ENCODE assay signal across 22 cellular contexts in the genomic region with DNA sequence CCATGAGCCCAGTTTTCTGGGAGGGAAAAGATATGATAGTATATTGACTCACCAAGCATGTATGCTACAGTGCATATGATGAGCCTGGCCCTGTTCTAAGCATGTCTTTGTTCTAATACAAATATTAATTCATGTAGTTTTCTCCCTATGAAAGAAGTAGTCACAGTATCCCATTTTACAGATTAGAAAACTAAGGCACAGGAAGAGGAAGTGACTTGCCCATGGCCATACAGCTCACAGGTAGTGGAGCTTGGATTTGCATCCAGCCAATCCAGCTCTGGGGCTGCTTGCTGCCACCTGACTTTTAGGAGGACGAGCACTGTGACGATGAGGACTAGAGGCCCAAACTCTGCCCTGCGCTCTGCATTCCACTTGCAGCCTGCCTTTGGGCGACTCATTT.
A peak's percentile ranks its signal among the peaks of the same experiment; 100 is the strongest.
DNase-seq lines count a peak whose midpoint lies in the region; ATAC-seq, FAIRE-seq and TF ChIP-seq lines count a peak whose summit lies in the region.
"Had no signal": no experiment of that assay in that cellular context is flagged by ENCODE, and none has a peak within 500 bp of the region (broad histone marks: within the 10 kb centered on the region; RNA-seq: fewer than 3 reads in every experiment).

No MANE protein-coding gene starts in this region.

- TF ChIP-seq EP300 in HepG2 (IDR thresholded peaks at IDR 0.05; ENCODE audit: low read depth in 2 of 2, low read length in 2 of 2) (no peak), HepG2 (CRISPR knock-in tag; IDR thresholded peaks at IDR 0.05; ENCODE audit: borderline replicate concordance) (no peak), K562 (IDR thresholded peaks at IDR 0.05; ENCODE audit: low read length) (no peak)

- POLR2A ChIA-PET in HepG2 (lab: Yijun Ruan, JAX) (no interaction called here), K562 (lab: Yijun Ruan, JAX) (interaction anchor here (0.7 to 1.0 kb wide), 3 partner anchors 25 to 286 kb away, joined by 3 to 5 read pairs (median 3); no protein-coding TSS in a partner anchor), PC-3 (lab: Charles Lee; ENCODE audit: unreplicated experiment) (no interaction called here)

- H4K20me1 ChIP-seq in HepG2 (ENCODE audit: insufficient read depth, low read length): no peaks in the 10 kb centered on the region
- peaks cover 9% of the 10 kb centered on the region for H4K20me1 ChIP-seq in K562 (replicated peaks; ENCODE audit: control insufficient read depth, insufficient read depth, low read length)
- no peaks in the 10 kb centered on the region for H4K20me1 ChIP-seq in PC-3 (ENCODE audit: low read length)
- H4K20me1 ChIP-seq: BLaER1 treated with 17β-estradiol and CSF1 and Interleukin-3, amounts not matched to agents 10 nM and 100 nM had no signal

- H3K4me1 ChIP-seq in HepG2 (ENCODE audit: insufficient read depth, low read length) (0 out of 2 replicates have a peak, but pooled peaks cover 7% of the 10 kb centered on the region), right lobe of liver (no peaks in the 10 kb centered on the region), K562 (replicated peaks in 1 of 2; ENCODE audit: control insufficient read depth in 2 of 2, insufficient read depth in 2 of 2, low read length in 2 of 2) (peaks cover 15 to 29% of the 10 kb centered on the region in 2 experiments), PC-3 (ENCODE audit: insufficient read depth, low read length) (peaks cover 3% of the 10 kb centered on the region; the same call in 1 of the 2 replicates)

- peak; percentile 7 for DNase-seq in activated CD8-positive, alpha-beta memory T cell treated with anti-CD3 and anti-CD28 coated beads, Interleukin-2, amount 10 ng/mL, durations not matched to agents 7 days and 5 days
- no peak for DNase-seq in activated CD8-positive, alpha-beta memory T cell treated with anti-CD3 and anti-CD28 coated beads, Interleukin-2, amount 50 U/mL, for 48 hours
- DNase-seq in HepG2 (ENCODE audit: low spot score): no peak
- no peak for DNase-seq in right lobe of liver
- no peak for DNase-seq in K562 (ENCODE audit: extremely low read depth in 1 of 4, low spot score in 3 of 4)
- no peak for DNase-seq in PC-3
- DNase-seq: AML-193; Caco-2; Calu3; CD4-positive, alpha-beta T cell; CD8-positive, alpha-beta T cell; DMS79 treated with DMSO at 0.1 percent for 48 hours; GF-D8 had no signal

- in situ Hi-C loops in HepG2 (cut with HindIII; ENCODE audit: extremely low pct_ligation_motif_present, low pct_unique_long_range_greater_than_20kb): no loop called here
- in situ Hi-C loops in K562 (cut with MboI): no loop called here

- no peaks in the 10 kb centered on the region for H3K36me3 ChIP-seq in HepG2 (replicated peaks in 1 of 2; ENCODE audit: control insufficient read depth in 1 of 2, insufficient read depth in 2 of 2, low read length in 2 of 2)
- no peaks in the 10 kb centered on the region for H3K36me3 ChIP-seq in right lobe of liver
- no peaks in the 10 kb centered on the region for H3K36me3 ChIP-seq in K562 (ENCODE audit: control insufficient read depth, insufficient read depth, low read length)
- no peaks in the 10 kb centered on the region for H3K36me3 ChIP-seq in PC-3 (ENCODE audit: low read depth, low read length)
- H3K36me3 ChIP-seq: BLaER1 treated with 17β-estradiol and CSF1 and Interleukin-3, amounts not matched to agents 10 nM and 100 nM had no signal

- BruUV-seq in HepG2 (replicated peaks; lab: Mats Ljungman, UMichigan): no TSS peak
- BruUV-seq in K562 (replicated peaks; lab: Mats Ljungman, UMichigan): no TSS peak
- BruUV-seq in PC-3 (replicated peaks; lab: Mats Ljungman, UMichigan): no TSS peak

- no peak for FAIRE-seq in HepG2 (lab: Jason Lieb, UNC)
- FAIRE-seq in K562 (lab: Jason Lieb, UNC): no peak
- FAIRE-seq: A549, D721Med, G401.6, GM12891 had no signal

- TF ChIP-seq RAD21 in HepG2 (CRISPR knock-in tag; IDR thresholded peaks at IDR 0.05) (no peak), K562 (CRISPR knock-in tag; conservative IDR thresholded peaks at IDR 0.05 in 1 of 2, IDR thresholded peaks at IDR 0.05 in 1 of 2) (no peak)

- H2AFZ ChIP-seq in HepG2 (ENCODE audit: low read length): no peak overlapping the region
- H2AFZ ChIP-seq in K562 (ENCODE audit: low read depth, low read length): no peak overlapping the region
- no peak overlapping the region for H2AFZ ChIP-seq in PC-3 (ENCODE audit: low read length)

- H3K27me3 ChIP-seq in HepG2 (ENCODE audit: control insufficient read depth in 1 of 2, insufficient read depth in 2 of 2, low read length in 2 of 2) (peaks cover 6 to 45% of the 10 kb centered on the region in 2 experiments; a peak in 4 of 5 replicates), right lobe of liver (no peaks in the 10 kb centered on the region), K562 (ENCODE audit: control insufficient read depth in 2 of 2, insufficient read depth in 2 of 2, low read length in 2 of 2) (peaks cover 23 to 46% of the 10 kb centered on the region in 2 experiments), PC-3 (ENCODE audit: low read length) (no peaks in the 10 kb centered on the region)
- H3K27me3 ChIP-seq: BLaER1 treated with 17β-estradiol and CSF1 and Interleukin-3, amounts not matched to agents 10 nM and 100 nM had no signal

- TF ChIP-seq POLR2A in HepG2 (IDR thresholded peaks at IDR 0.05; ENCODE audit: insufficient read depth in 1 of 2, low read depth in 2 of 2, low read length in 2 of 2) (no peak), right lobe of liver (IDR thresholded peaks at IDR 0.05) (no peak), K562 (conservative IDR thresholded peaks at IDR 0.05) (no peak)

- H3K9me3 ChIP-seq in HepG2 (ENCODE audit: low read length) (no peaks in the 10 kb centered on the region), right lobe of liver (no peaks in the 10 kb centered on the region), K562 (replicated peaks; ENCODE audit: control insufficient read depth, insufficient read depth, low read depth, low read length) (0 out of 2 replicates have a peak, but pooled peaks cover 2% of the 10 kb centered on the region), PC-3 (ENCODE audit: low read length) (no peaks in the 10 kb centered on the region)
- H3K9me3 ChIP-seq: A549; BLaER1 treated with 17β-estradiol and CSF1 and Interleukin-3, amounts not matched to agents 10 nM and 100 nM; Caco-2 had no signal

- no peaks in the 10 kb centered on the region for H3K36me3 Mint-ChIP-seq in activated CD8-positive, alpha-beta memory T cell treated with anti-CD3 and anti-CD28 coated beads, Interleukin-2, amount 10 ng/mL, durations not matched to agents 7 days and 5 days
- H3K36me3 Mint-ChIP-seq: CD8-positive, alpha-beta T cell had no signal

- H3K27ac Mint-ChIP-seq in activated CD8-positive, alpha-beta memory T cell treated with anti-CD3 and anti-CD28 coated beads, Interleukin-2, amount 10 ng/mL, durations not matched to agents 7 days and 5 days: no peak overlapping the region
- H3K27ac Mint-ChIP-seq: B cell; CD4-positive, alpha-beta T cell; CD8-positive, alpha-beta T cell had no signal

- intact Hi-C loops in HepG2 (cut with micrococcal nuclease; ENCODE audit: unreplicated experiment) (no loop called here), right lobe of liver (cut with DNase I) (loop anchor here in 1 of 2 donors (5.0 kb wide), 1 partner anchor 294 kb away; no protein-coding TSS in a partner anchor), K562 (cut with micrococcal nuclease) (loop anchor here (5.0 kb wide), 1 partner anchor 101 kb away; no protein-coding TSS in a partner anchor), PC-3 (cut with micrococcal nuclease) (loop anchor here (10.0 kb wide), 1 partner anchor 103 kb away; no protein-coding TSS in a partner anchor)

- H3K9me1 ChIP-seq in K562 (ENCODE audit: control insufficient read depth, insufficient read depth, low read length): peaks cover 4% of the 10 kb centered on the region

- peaks cover 46% of the 10 kb centered on the region for H3K27me3 Mint-ChIP-seq in activated CD8-positive, alpha-beta memory T cell treated with anti-CD3 and anti-CD28 coated beads, Interleukin-2, amount 10 ng/mL, durations not matched to agents 7 days and 5 days

- no peak overlapping the region for H3K4me2 ChIP-seq in HepG2 (ENCODE audit: low read depth, low read length)
- no peak overlapping the region for H3K4me2 ChIP-seq in K562 (ENCODE audit: insufficient read depth, low read length)
- H3K4me2 ChIP-seq in PC-3 (ENCODE audit: low read length): no peak overlapping the region
- H3K4me2 ChIP-seq: A549 had no signal

- H3K4me3 ChIP-seq in HepG2 (replicated peaks in 1 of 3; ENCODE audit: insufficient read depth in 1 of 3, low read depth in 2 of 3, low read length in 3 of 3) (no peak overlapping the region), right lobe of liver (no peak overlapping the region), K562 (no peak overlapping the region), PC-3 (ENCODE audit: low read length) (no peak overlapping the region)
- H3K4me3 ChIP-seq: A549; BLaER1 treated with 17β-estradiol and CSF1 and Interleukin-3, amounts not matched to agents 10 nM and 100 nM had no signal

- H3K9me2 ChIP-seq in PC-3 (replicated peaks; ENCODE audit: low read length): no peaks in the 10 kb centered on the region

- H3K4me3 Mint-ChIP-seq in activated CD8-positive, alpha-beta memory T cell treated with anti-CD3 and anti-CD28 coated beads, Interleukin-2, amount 10 ng/mL, durations not matched to agents 7 days and 5 days: no peak overlapping the region
- H3K4me3 Mint-ChIP-seq: B cell; CD4-positive, alpha-beta T cell; CD8-positive, alpha-beta T cell had no signal

- H3K9me3 Mint-ChIP-seq in activated CD8-positive, alpha-beta memory T cell treated with anti-CD3 and anti-CD28 coated beads, Interleukin-2, amount 10 ng/mL, durations not matched to agents 7 days and 5 days (ENCODE audit: low read depth): no peaks in the 10 kb centered on the region
- H3K9me3 Mint-ChIP-seq: CD4-positive, alpha-beta T cell; CD8-positive, alpha-beta T cell had no signal

- WGBS in HepG2 (ENCODE audit: low lambda C conversion rate): 0% methylated on average over 1 of the region's 4 CpGs
- 35% methylated on average over 2 of the region's 4 CpGs for WGBS in right lobe of liver (ENCODE audit: insufficient coverage, low coverage, low lambda C conversion rate, missing lambda C conversion rate)
- 26% methylated on average over 4 of the region's 4 CpGs for WGBS in K562 (ENCODE audit: insufficient coverage, low coverage, missing lambda C conversion rate)

- CTCF ChIA-PET in activated CD8-positive, alpha-beta memory T cell treated with anti-CD3 and anti-CD28 coated beads, Interleukin-2, amount 10 ng/mL, durations not matched to agents 7 days and 5 days (lab: Charles Lee): interaction anchor here (0.9 kb wide), 1 partner anchor 15 kb away, joined by 3 read pairs; no protein-coding TSS in a partner anchor
- CTCF ChIA-PET in HepG2 (lab: Yijun Ruan, JAX; ENCODE audit: low intra/inter-chr PET ratio, low total read pairs): no interaction called here
- CTCF ChIA-PET in K562 (lab: Yijun Ruan, JAX; ENCODE audit: low intra/inter-chr PET ratio): interaction anchor here (3.4 kb wide), 1 partner anchor 295 kb away, joined by 30 read pairs; no protein-coding TSS in a partner anchor
- CTCF ChIA-PET in PC-3 (lab: Charles Lee): no interaction called here

- H3K9ac ChIP-seq in HepG2 (ENCODE audit: insufficient read depth, low read depth, low read length): no peak overlapping the region
- H3K9ac ChIP-seq in K562 (ENCODE audit: insufficient read depth in 1 of 2, low read depth in 2 of 2, low read length in 2 of 2): peak overlapping the region in 1 of 2 experiments; percentile 41; a peak in 1 of 4 replicates
- no peak overlapping the region for H3K9ac ChIP-seq in PC-3 (ENCODE audit: low read length)
- H3K9ac ChIP-seq: BLaER1 treated with 17β-estradiol and CSF1 and Interleukin-3, amounts not matched to agents 10 nM and 100 nM had no signal

- H3K4me1 Mint-ChIP-seq in activated CD8-positive, alpha-beta memory T cell treated with anti-CD3 and anti-CD28 coated beads, Interleukin-2, amount 10 ng/mL, durations not matched to agents 7 days and 5 days: peaks cover 12% of the 10 kb centered on the region

- no peaks in the 10 kb centered on the region for H3F3A ChIP-seq in PC-3 (ENCODE audit: low read length, unreplicated experiment)

- H3K79me2 ChIP-seq in HepG2 (ENCODE audit: insufficient read depth, low read length) (no peaks in the 10 kb centered on the region), K562 (ENCODE audit: control insufficient read depth, insufficient read depth, low read length) (no peaks in the 10 kb centered on the region), PC-3 (ENCODE audit: low read length) (no peaks in the 10 kb centered on the region)

- no peak for ATAC-seq in activated CD8-positive, alpha-beta memory T cell treated with anti-CD3 and anti-CD28 coated beads, Interleukin-2, amount 10 ng/mL, durations not matched to agents 7 days and 5 days
- ATAC-seq in HepG2 (no peak), right lobe of liver (no peak), K562 (no peak), esophagus mucosa (no peak), PC-3 (no peak)
- ATAC-seq: A549; CD8-positive, alpha-beta T cell had no signal

- H3K27ac ChIP-seq in HepG2 (ENCODE audit: extremely low read length, insufficient read depth, low read length) (no peak overlapping the region), right lobe of liver (no peak overlapping the region), K562 (ENCODE audit: extremely low read depth, low read depth, low read length) (no peak overlapping the region), PC-3 (ENCODE audit: low read length) (no peak overlapping the region)
- H3K27ac ChIP-seq: 22Rv1; A549; BLaER1 treated with 17β-estradiol and CSF1 and Interleukin-3, amounts not matched to agents 10 nM and 100 nM; C4-2B had no signal

- TF ChIP-seq CTCF in HepG2 (CRISPR knock-in tag; IDR thresholded peaks at IDR 0.05) (no peak), right lobe of liver (IDR thresholded peaks at IDR 0.05) (no peak), K562 (IDR thresholded peaks at IDR 0.05 in 2 of 3, conservative IDR thresholded peaks at IDR 0.05 in 1 of 3; ENCODE audit: insufficient read depth in 2 of 3, low read depth in 1 of 3, low read length in 3 of 3) (no peak), PC-3 (conservative IDR thresholded peaks at IDR 0.05; ENCODE audit: low read depth, low read length) (no peak)

Comparison
In these comparisons a context has a peak if more than half of its experiments do, and no peak if none do; other contexts are left out.
1. CTCF ChIA-PET loops: an anchor here in activated CD8-positive, alpha-beta memory T cell treated with anti-CD3 and anti-CD28 coated beads, Interleukin-2, amount 10 ng/mL, durations not matched to agents 7 days and 5 days (0.9 kb wide) and K562 (3.4 kb wide); none called in HepG2 and PC-3.